ENCODE assay signal across 1 cellular context in the genomic region with DNA sequence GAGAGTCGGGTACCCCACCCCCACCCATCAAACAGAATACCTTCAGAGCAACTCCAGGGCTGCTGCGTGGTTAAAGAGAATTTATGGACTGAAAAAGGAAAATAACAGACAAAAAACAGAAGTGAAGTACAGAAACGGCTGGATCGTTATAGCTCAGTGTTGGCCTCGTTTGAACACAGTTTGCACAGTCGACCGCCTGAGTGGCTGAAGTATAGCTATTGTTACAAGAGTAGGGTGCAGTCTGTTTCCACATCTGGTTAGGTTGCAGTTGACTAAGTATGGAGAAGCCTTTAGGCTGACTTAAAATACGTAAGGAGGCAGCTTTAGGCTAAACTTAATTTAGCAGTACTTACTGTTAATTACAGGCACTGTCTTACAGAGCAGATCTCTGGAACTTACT.
TF ChIP-seq lines count a peak whose summit lies in the region.

No MANE protein-coding gene starts in this region.

TF ChIP-seq in HepG2, 621 proteins besides CTCF, POLR2A, EP300 and RAD21:
- TF ChIP-seq, protein P1, sequence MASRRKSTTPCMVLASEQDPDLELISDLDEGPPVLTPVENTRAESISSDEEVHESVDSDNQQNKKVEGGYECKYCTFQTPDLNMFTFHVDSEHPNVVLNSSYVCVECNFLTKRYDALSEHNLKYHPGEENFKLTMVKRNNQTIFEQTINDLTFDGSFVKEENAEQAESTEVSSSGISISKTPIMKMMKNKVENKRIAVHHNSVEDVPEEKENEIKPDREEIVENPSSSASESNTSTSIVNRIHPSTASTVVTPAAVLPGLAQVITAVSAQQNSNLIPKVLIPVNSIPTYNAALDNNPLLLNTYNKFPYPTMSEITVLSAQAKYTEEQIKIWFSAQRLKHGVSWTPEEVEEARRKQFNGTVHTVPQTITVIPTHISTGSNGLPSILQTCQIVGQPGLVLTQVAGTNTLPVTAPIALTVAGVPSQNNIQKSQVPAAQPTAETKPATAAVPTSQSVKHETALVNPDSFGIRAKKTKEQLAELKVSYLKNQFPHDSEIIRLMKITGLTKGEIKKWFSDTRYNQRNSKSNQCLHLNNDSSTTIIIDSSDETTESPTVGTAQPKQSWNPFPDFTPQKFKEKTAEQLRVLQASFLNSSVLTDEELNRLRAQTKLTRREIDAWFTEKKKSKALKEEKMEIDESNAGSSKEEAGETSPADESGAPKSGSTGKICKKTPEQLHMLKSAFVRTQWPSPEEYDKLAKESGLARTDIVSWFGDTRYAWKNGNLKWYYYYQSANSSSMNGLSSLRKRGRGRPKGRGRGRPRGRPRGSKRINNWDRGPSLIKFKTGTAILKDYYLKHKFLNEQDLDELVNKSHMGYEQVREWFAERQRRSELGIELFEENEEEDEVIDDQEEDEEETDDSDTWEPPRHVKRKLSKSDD (CRISPR knock-in tag; IDR thresholded peaks at IDR 0.05; ENCODE audit: low read depth), result no peak
- TF ChIP-seq GATAD1 (CRISPR knock-in tag; IDR thresholded peaks at IDR 0.05) (no peak), SNAI1 (CRISPR knock-in tag; IDR thresholded peaks at IDR 0.05; ENCODE audit: borderline replicate concordance) (no peak), TEAD3 (CRISPR knock-in tag; optimal IDR thresholded peaks at IDR 0.05; ENCODE audit: borderline replicate concordance) (no peak)
- TF ChIP-seq, protein P2, sequence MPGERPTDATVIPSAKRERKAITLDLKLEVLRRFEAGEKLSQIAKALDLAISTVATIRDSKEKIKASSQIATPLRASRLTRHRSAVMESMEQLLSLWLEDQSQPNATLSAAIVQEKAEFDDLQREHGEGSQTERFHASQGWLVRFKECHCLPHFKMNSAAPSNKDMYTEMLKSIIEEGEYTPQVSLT (CRISPR knock-in tag; IDR thresholded peaks at IDR 0.05; ENCODE audit: borderline replicate concordance, low read depth), result no peak
- TF ChIP-seq, protein P3, sequence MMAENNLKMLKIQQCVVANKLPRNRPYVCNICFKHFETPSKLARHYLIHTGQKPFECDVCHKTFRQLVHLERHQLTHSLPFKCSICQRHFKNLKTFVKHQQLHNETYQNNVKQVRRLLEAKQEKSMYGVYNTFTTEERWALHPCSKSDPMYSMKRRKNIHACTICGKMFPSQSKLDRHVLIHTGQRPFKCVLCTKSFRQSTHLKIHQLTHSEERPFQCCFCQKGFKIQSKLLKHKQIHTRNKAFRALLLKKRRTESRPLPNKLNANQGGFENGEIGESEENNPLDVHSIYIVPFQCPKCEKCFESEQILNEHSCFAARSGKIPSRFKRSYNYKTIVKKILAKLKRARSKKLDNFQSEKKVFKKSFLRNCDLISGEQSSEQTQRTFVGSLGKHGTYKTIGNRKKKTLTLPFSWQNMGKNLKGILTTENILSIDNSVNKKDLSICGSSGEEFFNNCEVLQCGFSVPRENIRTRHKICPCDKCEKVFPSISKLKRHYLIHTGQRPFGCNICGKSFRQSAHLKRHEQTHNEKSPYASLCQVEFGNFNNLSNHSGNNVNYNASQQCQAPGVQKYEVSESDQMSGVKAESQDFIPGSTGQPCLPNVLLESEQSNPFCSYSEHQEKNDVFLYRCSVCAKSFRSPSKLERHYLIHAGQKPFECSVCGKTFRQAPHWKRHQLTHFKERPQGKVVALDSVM (CRISPR knock-in tag; IDR thresholded peaks at IDR 0.05), result no peak
